8 cellular contexts compared by ENCODE assay signal in the genomic region with DNA sequence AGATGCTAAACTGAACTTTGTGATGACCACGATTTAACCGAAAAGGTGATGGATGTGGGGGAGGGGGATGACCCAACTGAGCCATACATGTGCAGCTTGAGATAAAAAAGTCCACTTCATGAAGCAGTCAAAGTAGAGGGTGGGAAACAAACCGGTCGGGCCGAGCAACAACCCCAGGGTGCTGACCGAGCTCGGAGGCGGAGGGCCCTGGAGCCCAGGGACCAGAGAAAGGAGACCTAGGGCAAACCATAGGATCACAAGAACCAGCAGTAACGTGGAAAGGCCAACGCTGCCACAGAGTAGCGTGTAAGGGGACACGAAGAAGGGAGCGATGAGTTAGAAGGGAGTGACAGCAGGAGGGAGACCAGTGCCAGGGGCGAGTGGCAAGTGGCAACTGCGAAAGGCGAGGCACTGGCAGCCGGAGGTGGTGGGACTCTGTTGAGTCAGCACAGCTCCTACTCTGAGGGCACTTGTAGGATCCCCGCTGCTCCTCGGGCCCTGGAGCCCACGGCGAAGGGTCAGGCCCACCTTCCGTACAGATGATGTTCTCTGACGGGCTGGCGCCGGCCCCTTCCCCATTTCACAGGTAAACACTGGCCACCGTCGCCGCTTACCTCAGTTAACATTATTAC. TPM values are rescaled to one million over a fixed set of nuclear protein-coding genes. Genes with fewer than 3 reads are reported as not detected.
DNase-seq lines count a peak whose midpoint lies in the region; ATAC-seq and TF ChIP-seq lines count a peak whose summit lies in the region.

No MANE protein-coding gene starts in this region.

- peaks cover 45 to 66% (median 56%) of the 10 kb centered on the region in 3 donors for H3K4me1 Mint-ChIP-seq in CD8-positive, alpha-beta memory T cell

- H3K36me3 ChIP-seq in CD8-positive, alpha-beta memory T cell (ENCODE audit: insufficient read depth, low read length) = no peaks in the 10 kb centered on the region
- H3K36me3 ChIP-seq in SJCRH30 (no peaks in the 10 kb centered on the region), cardiac muscle cell (no peaks in the 10 kb centered on the region), parathyroid adenoma (ENCODE audit: control insufficient read depth, insufficient read depth, low read length) (no peaks in the 10 kb centered on the region), urinary bladder (ENCODE audit: insufficient read depth) (no peaks in the 10 kb centered on the region)

- POLR2A ChIA-PET in CD8-positive, alpha-beta memory T cell (lab: Charles Lee) = no interaction called here

- peak overlapping the region; percentile 94 to 99 (median 98) for H3K4me3 Mint-ChIP-seq in CD8-positive, alpha-beta memory T cell

- peaks cover 0 to 20% (median 4%) of the 10 kb centered on the region in 3 donors for H3K36me3 Mint-ChIP-seq in CD8-positive, alpha-beta memory T cell
- H3K36me3 Mint-ChIP-seq in activated naive CD4-positive, alpha-beta T cell treated with anti-CD3 and anti-CD28 coated beads, Interleukin-2, amount 50 U/mL, for 72 hours = peaks cover 0 to 13% of the 10 kb centered on the region in 2 donors

- peaks cover 20% of the 10 kb centered on the region for H3K79me2 ChIP-seq in parathyroid adenoma

- peak overlapping the region; percentile 98 for H2AFZ ChIP-seq in parathyroid adenoma

- peak in 4 of 5 donors; percentile 33 to 69 (median 50) for DNase-seq in CD8-positive, alpha-beta memory T cell
- DNase-seq in SJCRH30 (peak; percentile 54 to 66), cardiac muscle cell (ENCODE audit: low read depth in 1 of 2, low spot score in 1 of 2) (peak; percentile 30 to 37)
- peak; percentile 45 to 68 for DNase-seq in activated naive CD4-positive, alpha-beta T cell treated with anti-CD3 and anti-CD28 coated beads, Interleukin-2, amount 50 U/mL, for 72 hours (ENCODE audit: low spot score in 2 of 2)

- TF ChIP-seq CTCF in cardiac muscle cell (IDR thresholded peaks at IDR 0.05; ENCODE audit: low read depth, low read length) (no peak), parathyroid adenoma (IDR thresholded peaks at IDR 0.05) (no peak)

- H3K27ac ChIP-seq in CD8-positive, alpha-beta memory T cell (ENCODE audit: low read depth, low read length) = peak overlapping the region; percentile 94
- H3K27ac ChIP-seq in SJCRH30 (peak overlapping the region; percentile 74), cardiac muscle cell (peak overlapping the region; percentile 97), parathyroid adenoma (peak overlapping the region; percentile 92), urinary bladder (ENCODE audit: low read depth) (peak overlapping the region; percentile 96)

- no peaks in the 10 kb centered on the region for H3K27me3 ChIP-seq in CD8-positive, alpha-beta memory T cell (ENCODE audit: insufficient read depth, low read length, poor library complexity, severe bottlenecking)
- no peaks in the 10 kb centered on the region for H3K27me3 ChIP-seq in SJCRH30
- H3K27me3 ChIP-seq in cardiac muscle cell = no peaks in the 10 kb centered on the region
- no peaks in the 10 kb centered on the region for H3K27me3 ChIP-seq in parathyroid adenoma (ENCODE audit: control insufficient read depth, insufficient read depth, low read length)

- H3K27me3 Mint-ChIP-seq in CD8-positive, alpha-beta memory T cell = no peaks in the 10 kb centered on the region

- peak overlapping the region; percentile 87 for H3K4me3 ChIP-seq in CD8-positive, alpha-beta memory T cell (ENCODE audit: low read length)
- peak overlapping the region; percentile 78 for H3K4me3 ChIP-seq in SJCRH30
- peak overlapping the region; percentile 54 for H3K4me3 ChIP-seq in cardiac muscle cell
- peak overlapping the region; percentile 94 for H3K4me3 ChIP-seq in parathyroid adenoma (ENCODE audit: low read depth, low read length)
- H3K4me3 ChIP-seq in urinary bladder (ENCODE audit: low read depth, low read length) = peak overlapping the region; percentile 76

- CTCF ChIA-PET in CD8-positive, alpha-beta memory T cell (lab: Charles Lee) = no interaction called here

- H3K4me1 ChIP-seq in CD8-positive, alpha-beta memory T cell (ENCODE audit: insufficient read depth, low read length) = peaks cover 42% of the 10 kb centered on the region
- H3K4me1 ChIP-seq in SJCRH30 (peaks cover 7% of the 10 kb centered on the region), cardiac muscle cell (ENCODE audit: low read depth) (peaks cover 14% of the 10 kb centered on the region), parathyroid adenoma (peaks cover 14% of the 10 kb centered on the region), urinary bladder (ENCODE audit: insufficient read depth) (no peaks in the 10 kb centered on the region)

- peak overlapping the region; percentile 88 for H3K4me2 ChIP-seq in parathyroid adenoma (ENCODE audit: low read length)

- H3K9me3 ChIP-seq in CD8-positive, alpha-beta memory T cell (ENCODE audit: low read length) = no peaks in the 10 kb centered on the region
- H3K9me3 ChIP-seq in SJCRH30 (replicated peaks) = no peaks in the 10 kb centered on the region
- H3K9me3 ChIP-seq in cardiac muscle cell (ENCODE audit: low read depth) = no peaks in the 10 kb centered on the region
- H3K9me3 ChIP-seq in parathyroid adenoma (ENCODE audit: control insufficient read depth, low read length) = no peaks in the 10 kb centered on the region

- peak overlapping the region; percentile 97 for H3K9ac ChIP-seq in parathyroid adenoma

- H3K9me3 Mint-ChIP-seq in CD8-positive, alpha-beta memory T cell = no peaks in the 10 kb centered on the region
- H3K9me3 Mint-ChIP-seq in activated naive CD4-positive, alpha-beta T cell treated with anti-CD3 and anti-CD28 coated beads, Interleukin-2, amount 50 U/mL, for 72 hours = no peaks in the 10 kb centered on the region

- peak overlapping the region; percentile 93 to 100 (median 98) for H3K27ac Mint-ChIP-seq in CD8-positive, alpha-beta memory T cell
- peak overlapping the region; percentile 94 to 97 for H3K27ac Mint-ChIP-seq in activated naive CD4-positive, alpha-beta T cell treated with anti-CD3 and anti-CD28 coated beads, Interleukin-2, amount 50 U/mL, for 72 hours

- under 1% methylated on average over 28 of the region's 28 CpGs for WGBS in urinary bladder

- ATAC-seq in GM19455 (IDR thresholded peaks at IDR 0.05; ENCODE audit: unreplicated experiment) = peak; percentile 52
- peak; percentile 19 for ATAC-seq in HG03558 (IDR thresholded peaks at IDR 0.05; ENCODE audit: extremely low read depth, unreplicated experiment)
- ATAC-seq in activated naive CD4-positive, alpha-beta T cell treated with anti-CD3 and anti-CD28 coated beads, Interleukin-2, amount 50 U/mL, for 72 hours = peak; percentile 55 to 71

RNA-seq across cellular contexts. Expression of a gene that starts 0.5 kb away (rescaled TPM):
- total RNA-seq in CD8-positive, alpha-beta memory T cell = 10 to 100 TPM; 23.4 to 26.3 TPM
- 9.2 TPM for polyA plus RNA-seq in CD8-positive, alpha-beta memory T cell
- 29.9 and 37.1 TPM in 2 replicates for total RNA-seq in SJCRH30 (2014; rRNA removed; shearing (Covaris generic))
- 10 to 100 TPM; 22.4 to 25.6 TPM for total RNA-seq in activated naive CD4-positive, alpha-beta T cell treated with anti-CD3 and anti-CD28 coated beads, Interleukin-2, amount 50 U/mL, for 72 hours
- 41.3 and 86.8 TPM in 2 replicates for total RNA-seq in cardiac muscle cell
- 11.0 and 18.2 TPM in 2 replicates for polyA plus RNA-seq in cardiac muscle cell
- 114 TPM for total RNA-seq in urinary bladder
- polyA plus RNA-seq in urinary bladder = 16.8 TPM

Comparison
In these comparisons a context has a peak if more than half of its experiments do, and no peak if none do; other contexts are left out.
1. Peak in every context shown above with its lines: DNase-seq, ATAC-seq, H3K4me3 ChIP-seq and H3K27ac ChIP-seq.